In the genomic region with DNA sequence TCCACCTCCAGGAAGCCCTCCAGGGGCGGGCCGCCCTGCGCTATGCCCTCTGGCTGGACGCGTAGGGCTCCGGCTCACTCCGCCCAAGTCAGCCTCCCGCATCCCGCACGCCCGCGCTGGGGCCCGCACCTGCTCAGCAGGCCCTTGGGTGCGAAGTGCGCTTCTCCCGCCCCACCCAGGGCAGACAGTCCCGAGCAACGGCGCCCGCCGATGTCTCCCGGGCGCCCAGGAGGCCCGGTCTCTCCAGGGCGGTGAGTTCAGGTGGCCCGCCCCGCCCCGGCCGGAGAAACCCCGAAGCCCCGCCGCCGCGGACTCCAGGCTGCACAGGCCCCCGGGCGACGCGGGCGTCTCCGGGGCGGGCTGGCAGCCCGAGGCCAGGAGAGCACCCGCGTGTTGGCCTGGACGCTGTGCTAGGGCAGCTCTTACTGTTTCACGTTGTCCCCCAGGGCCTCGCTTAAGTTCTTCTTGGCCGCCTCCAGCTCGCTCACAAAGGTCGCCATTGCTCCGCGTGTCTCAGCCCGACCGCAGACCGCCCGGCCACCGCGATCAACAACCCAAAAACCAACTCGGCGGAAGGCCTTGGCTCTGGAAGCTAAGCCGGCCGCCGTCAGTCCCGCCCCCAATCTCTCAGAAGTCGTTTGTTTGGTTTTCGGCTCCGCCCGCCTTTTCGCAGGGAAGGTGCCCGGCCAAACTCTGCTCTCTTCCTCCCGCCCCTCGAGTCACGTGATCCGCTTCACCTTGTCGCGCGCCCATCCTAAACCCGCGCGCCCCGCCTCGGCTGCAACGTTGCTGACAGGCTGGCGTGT, we compare ENCODE assay signal across 8 cellular contexts. TPM values are rescaled to one million over a fixed set of nuclear protein-coding genes. Genes with fewer than 3 reads are reported as not detected.
DNase-seq lines count a peak whose midpoint lies in the region; ATAC-seq, FAIRE-seq and TF ChIP-seq lines count a peak whose summit lies in the region.

A gene with protein sequence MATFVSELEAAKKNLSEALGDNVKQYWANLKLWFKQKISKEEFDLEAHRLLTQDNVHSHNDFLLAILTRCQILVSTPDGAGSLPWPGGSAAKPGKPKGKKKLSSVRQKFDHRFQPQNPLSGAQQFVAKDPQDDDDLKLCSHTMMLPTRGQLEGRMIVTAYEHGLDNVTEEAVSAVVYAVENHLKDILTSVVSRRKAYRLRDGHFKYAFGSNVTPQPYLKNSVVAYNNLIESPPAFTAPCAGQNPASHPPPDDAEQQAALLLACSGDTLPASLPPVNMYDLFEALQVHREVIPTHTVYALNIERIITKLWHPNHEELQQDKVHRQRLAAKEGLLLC (minus strand): TSS at position 531 of the 806 bp plus-strand sequence. CDS start 31 bp downstream, at position 500.

- TF ChIP-seq CTCF in choroid plexus epithelial cell (conservative IDR thresholded peaks at IDR 0.05; ENCODE audit: low read depth, low read length) (peak; percentile 18), kidney (IDR thresholded peaks at IDR 0.05; ENCODE audit: borderline replicate concordance, extremely low read depth, insufficient read depth) (no peak)

- H3K4me3 ChIP-seq in choroid plexus epithelial cell (ENCODE audit: low read depth, low read length): peak within 1 kb of the TSS; percentile 80
- peak within 1 kb of the TSS; percentile 92 to 96 for H3K4me3 ChIP-seq in kidney (ENCODE audit: low read length in 2 of 2)

- DNase-seq in Ammon's horn (ENCODE audit: low spot score): peak; percentile 99
- DNase-seq in NCI-H510A treated with DMSO at 0.1 percent for 48 hours (lab: John Stamatoyannopoulos, UW): peak; percentile 98
- DNase-seq in activated CD4-positive, alpha-beta T cell treated with anti-CD3 and anti-CD28 coated beads for 24 hours (ENCODE audit: low read depth in 2 of 2): peak; percentile 98
- peak; percentile 98 for DNase-seq in choroid plexus epithelial cell (ENCODE audit: low read depth)
- DNase-seq in kidney: peak; percentile 99
- DNase-seq in stimulated activated CD4-positive, alpha-beta T cell treated with anti-CD3 and anti-CD28 coated beads, Interleukin-15, amount 100 ng/mL, for 24 hours: peak; percentile 100

- H3K36me3 ChIP-seq in kidney (ENCODE audit: control insufficient read depth in 1 of 2, insufficient read depth in 2 of 2, low read length in 2 of 2): no peaks in the 10 kb centered on the region

- peak within 1 kb of the TSS; percentile 89 to 91 for H3K27ac ChIP-seq in kidney (ENCODE audit: low read depth in 2 of 2, low read length in 2 of 2)

- H3K4me1 ChIP-seq in kidney (ENCODE audit: control insufficient read depth in 1 of 2, insufficient read depth in 1 of 2, low read depth in 1 of 2, low read length in 2 of 2): peaks cover 4 to 6% of the 10 kb centered on the region in 2 donors

- peak; percentile 91 for ATAC-seq in HG03439 (IDR thresholded peaks at IDR 0.05; ENCODE audit: unreplicated experiment)

- H3K9ac ChIP-seq in kidney (ENCODE audit: low read length in 2 of 2): peak within 1 kb of the TSS; percentile 84 to 94

- H3K9me3 ChIP-seq in kidney (ENCODE audit: control insufficient read depth in 1 of 2, low read length in 2 of 2): no peaks in the 10 kb centered on the region

- peak; percentile 78 for TF ChIP-seq POLR2A in GM19193 (IDR thresholded peaks at IDR 0.05; ENCODE audit: extremely low read depth, insufficient read depth, insufficient read length)

- FAIRE-seq in kidney (lab: Jason Lieb, UNC): peak; percentile 92

- intact Hi-C loops in kidney (cut with DNase I): no loop called here

RNA-seq across cellular contexts. Expression of the gene that starts here (rescaled TPM):
- 11.5 TPM for total RNA-seq in kidney
- 13.7 TPM for polyA plus RNA-seq in kidney (ENCODE audit: insufficient read depth, low read depth, low replicate concordance)

Comparison
In these comparisons a context has a peak if more than half of its experiments do, and no peak if none do; other contexts are left out.
1. Peak in every context shown above with its lines: DNase-seq, ATAC-seq, H3K4me3 ChIP-seq and H3K27ac ChIP-seq.